Comparison of ENCODE assay signal across 8 cellular contexts in genomic region chr19:38932425-38933179, GRCh38. TPM values are rescaled to one million over a fixed set of nuclear protein-coding genes. Genes with fewer than 3 reads are reported as not detected.
DNase-seq lines count a peak whose midpoint lies in the region; ATAC-seq and TF ChIP-seq lines count a peak whose summit lies in the region.

No MANE protein-coding gene starts in this region.

- H3K9me3 ChIP-seq in tibial artery: no peaks in the 10 kb centered on the region

- peaks cover 23% of the 10 kb centered on the region for H3K4me1 Mint-ChIP-seq in HFFc6 (ENCODE audit: low read depth)
- peaks cover 36% of the 10 kb centered on the region for H3K4me1 Mint-ChIP-seq in stimulated activated effector memory CD8-positive, alpha-beta T cell treated with anti-CD3 and anti-CD28 coated beads, Interleukin-12 subunit alpha, Interleukin-12 subunit beta, amount 100 ng/mL, for 72 hours

- no peaks in the 10 kb centered on the region for H3K27me3 ChIP-seq in tibial artery

- H3K27me3 Mint-ChIP-seq in HFFc6 (ENCODE audit: insufficient read depth): no peaks in the 10 kb centered on the region; the same call in 1 of the 2 replicates

- no peak for ATAC-seq in stimulated activated effector memory CD8-positive, alpha-beta T cell treated with anti-CD3 and anti-CD28 coated beads, Interleukin-12 subunit alpha, Interleukin-12 subunit beta, amount 100 ng/mL, for 72 hours
- no peak for ATAC-seq in HG02884 (IDR thresholded peaks at IDR 0.05; ENCODE audit: unreplicated experiment)

- no peak overlapping the region for H3K27ac Mint-ChIP-seq in HFFc6
- no peak overlapping the region for H3K27ac Mint-ChIP-seq in stimulated activated effector memory CD8-positive, alpha-beta T cell treated with anti-CD3 and anti-CD28 coated beads, Interleukin-12 subunit alpha, Interleukin-12 subunit beta, amount 100 ng/mL, for 72 hours

- DNase-seq in D341Med (ENCODE audit: low spot score) (peak; percentile 58), HFFc6 (no peak), fibroblast of the aortic adventitia (ENCODE audit: low read depth) (peak; percentile 44), tibial artery (no peak), mucosa of gallbladder (ENCODE audit: low spot score) (no peak)
- no peak for DNase-seq in stimulated activated effector memory CD8-positive, alpha-beta T cell treated with anti-CD3 and anti-CD28 coated beads, Interleukin-12 subunit alpha, Interleukin-12 subunit beta, amount 100 ng/mL, for 72 hours (ENCODE audit: low spot score in 2 of 2)

- no peak overlapping the region for H3K4me3 ChIP-seq in fibroblast of the aortic adventitia (ENCODE audit: low read depth, low read length)
- no peak overlapping the region for H3K4me3 ChIP-seq in tibial artery

- H3K4me1 ChIP-seq in tibial artery: peaks cover 0 to 21% (median 19%) of the 10 kb centered on the region in 4 donors

- peaks cover 30% of the 10 kb centered on the region for H3K36me3 Mint-ChIP-seq in HFFc6 (ENCODE audit: low read depth)
- peaks cover 53% of the 10 kb centered on the region for H3K36me3 Mint-ChIP-seq in stimulated activated effector memory CD8-positive, alpha-beta T cell treated with anti-CD3 and anti-CD28 coated beads, Interleukin-12 subunit alpha, Interleukin-12 subunit beta, amount 100 ng/mL, for 72 hours

- H3K27ac ChIP-seq in VCaP (peak overlapping the region; percentile 95; the same call in 1 of the 2 replicates), tibial artery (no peak overlapping the region)

- H3K9me3 Mint-ChIP-seq in HFFc6: no peaks in the 10 kb centered on the region
- no peaks in the 10 kb centered on the region for H3K9me3 Mint-ChIP-seq in stimulated activated effector memory CD8-positive, alpha-beta T cell treated with anti-CD3 and anti-CD28 coated beads, Interleukin-12 subunit alpha, Interleukin-12 subunit beta, amount 100 ng/mL, for 72 hours

- H3K4me3 Mint-ChIP-seq in HFFc6: peak overlapping the region; percentile 45; the same call in 1 of the 2 replicates
- H3K4me3 Mint-ChIP-seq in stimulated activated effector memory CD8-positive, alpha-beta T cell treated with anti-CD3 and anti-CD28 coated beads, Interleukin-12 subunit alpha, Interleukin-12 subunit beta, amount 100 ng/mL, for 72 hours: peak overlapping the region; percentile 97

- TF ChIP-seq CTCF in HFFc6 (IDR thresholded peaks at IDR 0.05) (peak; percentile 72), VCaP (conservative IDR thresholded peaks at IDR 0.05) (peak; percentile 65), fibroblast of the aortic adventitia (IDR thresholded peaks at IDR 0.05; ENCODE audit: insufficient read depth, low read length) (peak; percentile 38), tibial artery (IDR thresholded peaks at IDR 0.05) (no peak)

- intact Hi-C loops in tibial artery (cut with DNase I; ENCODE audit: low total_unique reads): no loop called here

- H3K36me3 ChIP-seq in tibial artery: peaks cover 4 to 28% (median 12%) of the 10 kb centered on the region in 3 donors

RNA-seq across cellular contexts. Expression of gene MRPS12, which starts 1.9 kb away (rescaled TPM):
- 10 to 100 TPM; 58.3 to 75.0 (median 62.2) TPM for total RNA-seq in HFFc6 (2021; fragmentation: NEBNext Ultra II Directional; extraction: Animal tissue kit (Norgen Biotek cat#: 25700))
- total RNA-seq in fibroblast of the aortic adventitia (ENCODE audit: low replicate concordance): 11.6 and 20.2 TPM in 2 replicates
- total RNA-seq in mucosa of gallbladder: 30.0 TPM

RNA-seq across cellular contexts. Expression of gene SARS2, which starts 2.0 kb away (rescaled TPM):
- total RNA-seq in HFFc6 (2021; fragmentation: NEBNext Ultra II Directional; extraction: Animal tissue kit (Norgen Biotek cat#: 25700)): 10 to 100 TPM; 18.7 to 25.1 (median 22.7) TPM
- 15.0 and 15.5 TPM in 2 replicates for total RNA-seq in fibroblast of the aortic adventitia (ENCODE audit: low replicate concordance)
- total RNA-seq in mucosa of gallbladder: 24.9 TPM

RNA-seq across cellular contexts. Expression of gene CCER2, which starts 20.6 kb away (rescaled TPM):
- total RNA-seq in HFFc6 (2021; fragmentation: NEBNext Ultra II Directional; extraction: Animal tissue kit (Norgen Biotek cat#: 25700)): under 1 TPM in 1 of 6 experiments, not detected in 5; 0.16 TPM
- total RNA-seq in fibroblast of the aortic adventitia (ENCODE audit: low replicate concordance): not detected in 2 replicates
- total RNA-seq in mucosa of gallbladder: 0.55 TPM

RNA-seq across cellular contexts. Expression of gene NFKBIB, which starts 32.8 kb away (rescaled TPM):
- 10 to 100 TPM; 21.8 to 23.4 (median 22.9) TPM for total RNA-seq in HFFc6 (2021; fragmentation: NEBNext Ultra II Directional; extraction: Animal tissue kit (Norgen Biotek cat#: 25700))
- total RNA-seq in fibroblast of the aortic adventitia (ENCODE audit: low replicate concordance): 8.0 and 11.0 TPM in 2 replicates
- 23.1 TPM for total RNA-seq in mucosa of gallbladder

RNA-seq across cellular contexts. Expression of gene SIRT2, which starts 33.2 kb away (rescaled TPM):
- 10 to 100 TPM; 34.9 to 36.4 (median 35.6) TPM for total RNA-seq in HFFc6 (2021; fragmentation: NEBNext Ultra II Directional; extraction: Animal tissue kit (Norgen Biotek cat#: 25700))
- total RNA-seq in fibroblast of the aortic adventitia (ENCODE audit: low replicate concordance) (44.9 and 53.8 TPM in 2 replicates), mucosa of gallbladder (63.0 TPM)

Comparison
In these comparisons a context has a peak if more than half of its experiments do, and no peak if none do; other contexts are left out.
1. DNase-seq: peak in D341Med (single experiment) and fibroblast of the aortic adventitia (single experiment); none in HFFc6 (single experiment), stimulated activated effector memory CD8-positive, alpha-beta T cell treated with anti-CD3 and anti-CD28 coated beads, Interleukin-12 subunit alpha, Interleukin-12 subunit beta, amount 100 ng/mL, for 72 hours (0 of 2), tibial artery (0 of 2) and mucosa of gallbladder (single experiment).
2. CTCF ChIP-seq: peak in HFFc6 (single experiment), VCaP (single experiment) and fibroblast of the aortic adventitia (single experiment); none in tibial artery (0 of 2).